In the genomic region with DNA sequence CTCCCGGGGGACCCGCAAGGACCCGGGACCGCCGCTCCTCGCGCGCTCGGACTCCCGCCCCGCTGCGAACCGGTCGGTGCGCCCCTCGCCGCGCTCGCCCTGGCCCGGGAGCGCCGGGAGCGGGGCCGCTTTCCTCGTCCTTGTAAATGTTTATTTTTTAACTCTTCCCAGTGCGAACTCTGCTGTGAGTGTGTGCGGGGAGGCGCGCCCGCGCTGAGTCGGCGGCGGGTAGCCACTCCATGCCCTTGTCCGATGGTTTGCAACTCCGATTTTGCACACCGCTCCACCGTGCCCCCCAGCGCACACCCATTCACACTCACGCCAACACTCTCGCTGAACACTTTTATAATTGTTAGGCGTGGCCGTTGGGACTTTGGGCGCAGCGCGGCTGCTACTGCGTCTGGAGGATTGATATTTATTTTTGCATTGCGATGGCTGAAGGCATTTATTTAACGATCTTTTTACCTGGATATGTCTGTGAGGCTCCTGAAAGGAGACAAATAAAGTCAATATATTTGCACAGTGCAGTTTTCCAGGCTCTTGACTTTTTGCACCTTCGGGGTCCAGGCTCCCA, we compare ENCODE assay signal across 9 cellular contexts. TPM values are rescaled to one million over a fixed set of nuclear protein-coding genes. Genes with fewer than 3 reads are reported as not detected.
DNase-seq lines count a peak whose midpoint lies in the region; ATAC-seq and TF ChIP-seq lines count a peak whose summit lies in the region.
"Had no signal": no experiment of that assay in that cellular context is flagged by ENCODE, and none has a peak within 500 bp of the region (broad histone marks: within the 10 kb centered on the region; RNA-seq: fewer than 3 reads in every experiment).

No MANE protein-coding gene starts in this region.

- no TSS peak for BruUV-seq in Caco-2 (replicated peaks; lab: Mats Ljungman, UMichigan)

- intact Hi-C loops in Caco-2 (cut with micrococcal nuclease; ENCODE audit: unreplicated experiment): no loop called here

- H4K20me1 ChIP-seq in neural cell (ENCODE audit: insufficient read depth): no peaks in the 10 kb centered on the region

- H3K27me3 ChIP-seq in Caco-2 (replicated peaks; ENCODE audit: control insufficient read depth, insufficient read depth, low read length): peaks cover 11% of the 10 kb centered on the region
- H3K27me3 ChIP-seq in NT2/D1 (ENCODE audit: insufficient read depth, insufficient read length): peaks cover 35% of the 10 kb centered on the region
- H3K27me3 ChIP-seq in ectodermal cell (ENCODE audit: control insufficient read depth, insufficient read depth, low read length, poor library complexity, severe bottlenecking): peaks cover 53% of the 10 kb centered on the region
- H3K27me3 ChIP-seq in neural cell (ENCODE audit: insufficient read depth, low read depth, low read length): peaks cover 19% of the 10 kb centered on the region

- ATAC-seq in HG03457 (IDR thresholded peaks at IDR 0.05; ENCODE audit: unreplicated experiment): no peak

- H3K79me2 ChIP-seq in neural cell (replicated peaks; ENCODE audit: insufficient read depth, low read length): peaks cover 23% of the 10 kb centered on the region

- H3K4me2 ChIP-seq in neural cell (ENCODE audit: low read length): peak overlapping the region; percentile 79

- peaks cover 30% of the 10 kb centered on the region for H3K27me3 Mint-ChIP-seq in Caco-2 (ENCODE audit: insufficient read depth, unreplicated experiment)

- no peak for TF ChIP-seq EP300 in neural cell (conservative IDR thresholded peaks at IDR 0.05; ENCODE audit: poor library complexity, severe bottlenecking)

- H3K36me3 ChIP-seq in Caco-2 (ENCODE audit: control insufficient read depth, insufficient read depth, low read length) (no peaks in the 10 kb centered on the region), NT2/D1 (ENCODE audit: insufficient read depth, insufficient read length, low read length) (no peaks in the 10 kb centered on the region), ectodermal cell (ENCODE audit: control insufficient read depth, insufficient read depth, low read length) (no peaks in the 10 kb centered on the region), neural cell (ENCODE audit: insufficient read depth, low read length) (no peaks in the 10 kb centered on the region)
- H3K36me3 ChIP-seq: neutrophil had no signal

- H3K9me3 Mint-ChIP-seq in Caco-2 (ENCODE audit: unreplicated experiment): no peaks in the 10 kb centered on the region

- peak overlapping the region; percentile 81 for H3K4me3 Mint-ChIP-seq in Caco-2 (ENCODE audit: unreplicated experiment)

- H3K4me1 Mint-ChIP-seq in Caco-2 (ENCODE audit: low read depth, unreplicated experiment): peaks cover 12% of the 10 kb centered on the region

- H3K9me2 ChIP-seq in neural cell (ENCODE audit: insufficient read depth, low read length): no peaks in the 10 kb centered on the region

- TF ChIP-seq CTCF in Caco-2 (IDR thresholded peaks at IDR 0.05; ENCODE audit: insufficient read depth in 1 of 2, low read depth in 1 of 2, low read length in 1 of 2, severe bottlenecking in 1 of 2, unreplicated experiment in 1 of 2): no peak
- TF ChIP-seq CTCF in neural cell (IDR thresholded peaks at IDR 0.05; ENCODE audit: poor library complexity, severe bottlenecking): no peak

- H3F3A ChIP-seq in neural cell (ENCODE audit: insufficient read depth, low read length, poor library complexity, severe bottlenecking): peaks cover 2% of the 10 kb centered on the region

- POLR2A ChIA-PET in Caco-2 (lab: Charles Lee): no interaction called here

- H3K9me3 ChIP-seq in Caco-2: no peaks in the 10 kb centered on the region
- H3K9me3 ChIP-seq in NT2/D1 (ENCODE audit: insufficient read depth, low read length): no peaks in the 10 kb centered on the region
- H3K9me3 ChIP-seq in ectodermal cell (ENCODE audit: control insufficient read depth, low read length): no peaks in the 10 kb centered on the region
- no peaks in the 10 kb centered on the region for H3K9me3 ChIP-seq in neural cell (ENCODE audit: low read length)
- H3K9me3 ChIP-seq: neutrophil had no signal

- H3K36me3 Mint-ChIP-seq in Caco-2 (ENCODE audit: insufficient read depth, unreplicated experiment): peaks cover 12% of the 10 kb centered on the region

- H3K9ac ChIP-seq in NT2/D1 (ENCODE audit: insufficient read length, low read depth): peak overlapping the region; percentile 94
- peak overlapping the region; percentile 96 for H3K9ac ChIP-seq in neural cell (ENCODE audit: low read length)

- H3K4me3 ChIP-seq in Caco-2 (ENCODE audit: low read depth, low read length) (peak overlapping the region; percentile 30), NT2/D1 (ENCODE audit: insufficient read length, low read depth) (peak overlapping the region; percentile 94), ectodermal cell (ENCODE audit: insufficient read depth, low read depth, low read length) (peak overlapping the region; percentile 52), neural cell (ENCODE audit: low read length) (peak overlapping the region; percentile 96)

- CTCF ChIA-PET in Caco-2 (lab: Charles Lee): interaction anchor here (0.6 to 1.1 kb wide), 4 partner anchors 11 to 115 kb away, joined by 3 to 5 read pairs (median 4); no protein-coding TSS in a partner anchor

- peaks cover 8% of the 10 kb centered on the region for H3K4me1 ChIP-seq in Caco-2
- peaks cover 16% of the 10 kb centered on the region for H3K4me1 ChIP-seq in NT2/D1 (ENCODE audit: insufficient read depth, insufficient read length)
- H3K4me1 ChIP-seq in ectodermal cell (ENCODE audit: control insufficient read depth, insufficient read depth, low read length): peaks cover 25% of the 10 kb centered on the region

- DNase-seq in Caco-2: no peak
- no peak for DNase-seq in NT2/D1 (ENCODE audit: low read depth, low spot score)
- no peak for DNase-seq in DMS153 (lab: John Stamatoyannopoulos, UW)
- no peak for DNase-seq in hippocampal formation (lab: John Stamatoyannopoulos, UW)
- DNase-seq in NCI-H2107 treated with DMSO at 0.1 percent for 48 hours (lab: John Stamatoyannopoulos, UW; ENCODE audit: unreplicated experiment): no peak

- WGBS in ectodermal cell, 2 experiments: 1% methylated on average over 50 of the region's 50 CpGs

- no peak overlapping the region for H2AFZ ChIP-seq in neural cell (ENCODE audit: low read depth, low read length)

- H3K27ac ChIP-seq in ectodermal cell (ENCODE audit: insufficient read depth, low read depth, low read length, poor library complexity, severe bottlenecking): no peak overlapping the region
- H3K27ac ChIP-seq in neural cell (ENCODE audit: low read length): peak overlapping the region; percentile 91
- H3K27ac ChIP-seq: neutrophil had no signal

- H3K27ac Mint-ChIP-seq in Caco-2 (ENCODE audit: unreplicated experiment): peak overlapping the region; percentile 58

- peak; percentile 24 for TF ChIP-seq RAD21 in neural cell (conservative IDR thresholded peaks at IDR 0.05)

TF ChIP-seq in neural cell, 6 proteins besides CTCF, POLR2A, EP300 and RAD21:
- no peak for TF ChIP-seq SMC3 (conservative IDR thresholded peaks at IDR 0.05; ENCODE audit: poor library complexity)
- peak; percentile 42 for TF ChIP-seq MXI1 (conservative IDR thresholded peaks at IDR 0.05; ENCODE audit: poor library complexity, severe bottlenecking)
- TF ChIP-seq POLR2AphosphoS5 (IDR thresholded peaks at IDR 0.05): peak; percentile 4
TF ChIP-seq in neural cell: peak in this region for 2.

RNA-seq across cellular contexts. Expression of a gene that starts 1.0 kb away (rescaled TPM):
- total RNA-seq in Caco-2 (2022): 0.26 TPM in 1 of 2 replicates, not detected in the other
- 4.4 TPM for polyA plus RNA-seq in ectodermal cell (2013, experiment 1 of 4)
- 3.3 TPM for polyA plus RNA-seq in ectodermal cell (2013, experiment 2 of 4)
- polyA plus RNA-seq in ectodermal cell (2013, experiment 3 of 4): 5.9 TPM
- 6.7 TPM for polyA plus RNA-seq in ectodermal cell (2013, experiment 4 of 4)
- polyA plus RNA-seq in neural cell: 49.9 and 53.2 TPM in 2 replicates
- polyA minus RNA-seq in neural cell: 31.6 and 50.2 TPM in 2 replicates

Comparison
In these comparisons a context has a peak if more than half of its experiments do, and no peak if none do; other contexts are left out.
1. H3K4me3 ChIP-seq: peak in every context shown above with its lines; median percentile 96 in neural cell; 94 in NT2/D1; 52 in ectodermal cell; 30 in Caco-2.